Comparison of ENCODE assay signal across 8 cellular contexts in genomic region chr11:121292503-121293275, GRCh38. TPM values are rescaled to one million over a fixed set of nuclear protein-coding genes. Genes with fewer than 3 reads are reported as not detected.
A peak's percentile ranks its signal among the peaks of the same experiment; 100 is the strongest.
DNase-seq lines count a peak whose midpoint lies in the region; ATAC-seq and TF ChIP-seq lines count a peak whose summit lies in the region.

TSS of gene SC5D (plus strand) at chr11:121292771. CDS start at chr11:121303376, 10,605 bp downstream.

- H3K36me3 ChIP-seq in gastroesophageal sphincter (no peaks in the 10 kb centered on the region), neutrophil (no peaks in the 10 kb centered on the region)

- H3K27me3 ChIP-seq in gastroesophageal sphincter = no peaks in the 10 kb centered on the region
- no peaks in the 10 kb centered on the region for H3K27me3 ChIP-seq in neutrophil

- H3K36me3 Mint-ChIP-seq in activated naive CD4-positive, alpha-beta T cell treated with anti-CD3 and anti-CD28 coated beads, Interleukin-2, amount 10 ng/mL, durations not matched to agents 7 days and 5 days = peaks cover 24% of the 10 kb centered on the region

- TF ChIP-seq CTCF in HFF-Myc (IDR thresholded peaks at IDR 0.05; ENCODE audit: low read depth, low read length, missing control alignments) (no peak), gastroesophageal sphincter (IDR thresholded peaks at IDR 0.05) (peak in 1 of 4 experiments; percentile 8), neutrophil (IDR thresholded peaks at IDR 0.05) (peak; percentile 23)

- H3K9me3 ChIP-seq in gastroesophageal sphincter (no peaks in the 10 kb centered on the region), neutrophil (no peaks in the 10 kb centered on the region)

- peaks cover 5% of the 10 kb centered on the region for H3K9me3 Mint-ChIP-seq in activated naive CD4-positive, alpha-beta T cell treated with anti-CD3 and anti-CD28 coated beads, Interleukin-2, amount 10 ng/mL, durations not matched to agents 7 days and 5 days

- peak; percentile 79 to 81 for TF ChIP-seq POLR2A in gastroesophageal sphincter (IDR thresholded peaks at IDR 0.05)

- H3K4me1 Mint-ChIP-seq in activated naive CD4-positive, alpha-beta T cell treated with anti-CD3 and anti-CD28 coated beads, Interleukin-2, amount 10 ng/mL, durations not matched to agents 7 days and 5 days = peaks cover 49% of the 10 kb centered on the region

- H3K4me3 ChIP-seq in HFF-Myc (replicated peaks; ENCODE audit: low read depth, low read length) = peak within 1 kb of the TSS; percentile 67
- peak within 1 kb of the TSS; percentile 40 to 77 for H3K4me3 ChIP-seq in gastroesophageal sphincter
- peak within 1 kb of the TSS; percentile 74 to 76 for H3K4me3 ChIP-seq in neutrophil (ENCODE audit: low read depth in 1 of 2, low read length in 1 of 2)

- H3K4me1 ChIP-seq in gastroesophageal sphincter = peaks cover 7 to 30% (median 11%) of the 10 kb centered on the region in 3 donors
- H3K4me1 ChIP-seq in neutrophil (ENCODE audit: control insufficient read depth in 1 of 2, insufficient read depth in 1 of 2, low read depth in 1 of 2, low read length in 1 of 2) = peaks cover 17 to 18% of the 10 kb centered on the region in 2 experiments

- H3K4me3 Mint-ChIP-seq in activated naive CD4-positive, alpha-beta T cell treated with anti-CD3 and anti-CD28 coated beads, Interleukin-2, amount 10 ng/mL, durations not matched to agents 7 days and 5 days = peak within 1 kb of the TSS; percentile 86

- 1 to 2% methylated on average over 9 to 36 of the region's 75 CpGs for WGBS in gastroesophageal sphincter (ENCODE audit: low coverage in 1 of 2), 2 donors

- TF ChIP-seq EP300 in gastroesophageal sphincter (IDR thresholded peaks at IDR 0.05) = no peak

- peaks cover 9% of the 10 kb centered on the region for H3K27me3 Mint-ChIP-seq in activated naive CD4-positive, alpha-beta T cell treated with anti-CD3 and anti-CD28 coated beads, Interleukin-2, amount 10 ng/mL, durations not matched to agents 7 days and 5 days

- DNase-seq in GM03348 (ENCODE audit: low spot score) (peak; percentile 99), HFF-Myc (ENCODE audit: extremely low read depth, low read depth) (peak; percentile 59), NAMALWA (ENCODE audit: low spot score) (peak; percentile 96), SK-N-DZ (ENCODE audit: low spot score) (peak; percentile 86), substantia nigra (lab: John Stamatoyannopoulos, UW) (peak; percentile 62 to 98 (median 91))
- DNase-seq in activated naive CD4-positive, alpha-beta T cell treated with anti-CD3 and anti-CD28 coated beads, Interleukin-2, amount 10 ng/mL, durations not matched to agents 7 days and 5 days = peak; percentile 97

- CTCF ChIA-PET in activated naive CD4-positive, alpha-beta T cell treated with anti-CD3 and anti-CD28 coated beads, Interleukin-2, amount 10 ng/mL, durations not matched to agents 7 days and 5 days (lab: Charles Lee) = interaction anchor here (0.8 to 1.3 kb wide), 3 partner anchors 30 to 363 kb away, joined by 3 to 4 read pairs (median 3); no protein-coding TSS in a partner anchor

- H3K27ac Mint-ChIP-seq in activated naive CD4-positive, alpha-beta T cell treated with anti-CD3 and anti-CD28 coated beads, Interleukin-2, amount 10 ng/mL, durations not matched to agents 7 days and 5 days = peak within 1 kb of the TSS; percentile 96

- ATAC-seq in gastroesophageal sphincter = peak; percentile 99

- peak within 1 kb of the TSS; percentile 76 to 98 (median 95) for H3K27ac ChIP-seq in gastroesophageal sphincter
- peak within 1 kb of the TSS; percentile 82 for H3K27ac ChIP-seq in neutrophil
- peak within 1 kb of the TSS; percentile 92 for H3K27ac ChIP-seq in substantia nigra (ENCODE audit: low read depth, low read length, poor library complexity, severe bottlenecking)

RNA-seq across cellular contexts. Expression of gene SC5D, which starts in this region (rescaled TPM):
- 17.2 and 21.5 TPM in 2 replicates for polyA plus RNA-seq in SK-N-DZ (2014; cell fraction: cytosol; rRNA removed)
- polyA plus RNA-seq in SK-N-DZ (2014; cell fraction: nucleus; rRNA removed) = 10.2 and 14.9 TPM in 2 replicates
- total RNA-seq in gastroesophageal sphincter = 10 to 100 TPM; 23.6 to 38.3 (median 26.2) TPM

Comparison
In these comparisons a context has a peak if more than half of its experiments do, and no peak if none do; other contexts are left out.
1. Peak in every context shown above with its lines: DNase-seq, ATAC-seq, H3K4me3 ChIP-seq and H3K27ac ChIP-seq.